2 cellular contexts compared by ENCODE assay signal in genomic region chr17:48734328-48735056, GRCh38.
TF ChIP-seq lines count a peak whose summit lies in the region.

No MANE protein-coding gene starts in this region.

TF ChIP-seq in A549, 52 proteins besides CTCF, POLR2A, EP300 and RAD21:
- TF ChIP-seq HOXA7 (CRISPR knock-in tag; IDR thresholded peaks at IDR 0.05) = no peak
- no peak for TF ChIP-seq CBX8 (IDR thresholded peaks at IDR 0.05)
- no peak for TF ChIP-seq MAZ (IDR thresholded peaks at IDR 0.05; ENCODE audit: borderline replicate concordance, low read depth, low read length)
- no peak for TF ChIP-seq SMC3 (IDR thresholded peaks at IDR 0.05)
- TF ChIP-seq KDM1A (IDR thresholded peaks at IDR 0.05; ENCODE audit: low read depth) = no peak
- TF ChIP-seq CBX2 (IDR thresholded peaks at IDR 0.05; ENCODE audit: borderline replicate concordance, low read depth) = no peak
- no peak for TF ChIP-seq BHLHE40 (IDR thresholded peaks at IDR 0.05; ENCODE audit: low read depth, low read length)
- TF ChIP-seq SREBF2 (IDR thresholded peaks at IDR 0.05) = no peak
- no peak for TF ChIP-seq NR3C1 (IDR thresholded peaks at IDR 0.05)
- TF ChIP-seq EHF (CRISPR knock-in tag; IDR thresholded peaks at IDR 0.05) = no peak
- no peak for TF ChIP-seq BCL3 (IDR thresholded peaks at IDR 0.05)
- no peak for TF ChIP-seq HEYL (CRISPR knock-in tag; IDR thresholded peaks at IDR 0.05)

TF ChIP-seq in endothelial cell of umbilical vein, 7 proteins besides CTCF, POLR2A, EP300 and RAD21:
- TF ChIP-seq GATA2 (IDR thresholded peaks at IDR 0.05; ENCODE audit: insufficient read depth, insufficient read length, low read depth, low read length) = no peak
- no peak for TF ChIP-seq MAX (IDR thresholded peaks at IDR 0.05; ENCODE audit: insufficient read depth, insufficient read length)
- no peak for TF ChIP-seq POLR2AphosphoS5 (IDR thresholded peaks at IDR 0.05; ENCODE audit: insufficient read depth, low read depth, low read length)
- peak; percentile 15 for TF ChIP-seq EZH2 (IDR thresholded peaks at IDR 0.05; ENCODE audit: borderline replicate concordance, low read depth, low read length, severe bottlenecking)
- no peak for TF ChIP-seq MYC (IDR thresholded peaks at IDR 0.05; ENCODE audit: low read depth, low read length)
